Comparison of ENCODE assay signal across 17 cellular contexts in genomic region chr4:164997941-164998340, GRCh38. TPM values are rescaled to one million over a fixed set of nuclear protein-coding genes. Genes with fewer than 3 reads are reported as not detected.
DNase-seq lines count a peak whose midpoint lies in the region; ATAC-seq, FAIRE-seq and TF ChIP-seq lines count a peak whose summit lies in the region.
"Had no signal": no experiment of that assay in that cellular context is flagged by ENCODE, and none has a peak within 500 bp of the region (broad histone marks: within the 10 kb centered on the region; RNA-seq: fewer than 3 reads in every experiment).

No MANE protein-coding gene starts in this region.

- intact Hi-C loops in dorsolateral prefrontal cortex (cut with DNase I) (loop anchor here in 1 of 2 donors (1.0 to 5.0 kb wide), 2 partner anchors 40 to 61 kb away; no protein-coding TSS in a partner anchor), HepG2 (cut with micrococcal nuclease; ENCODE audit: unreplicated experiment) (loop anchor here (1.0 kb wide), 2 partner anchors 219 to 230 kb away; no protein-coding TSS in a partner anchor)

- no peaks in the 10 kb centered on the region for H3K36me3 ChIP-seq in HepG2 (replicated peaks in 1 of 2; ENCODE audit: control insufficient read depth in 1 of 2, insufficient read depth in 2 of 2, low read length in 2 of 2)
- H3K36me3 ChIP-seq: SJSA1 had no signal

- no peak overlapping the region for H2AFZ ChIP-seq in HepG2 (ENCODE audit: low read length)
- H2AFZ ChIP-seq: GM23338, PC-9 had no signal

- POLR2A ChIA-PET in HepG2 (lab: Yijun Ruan, JAX), result no interaction called here

- ATAC-seq in HepG2 (no peak), HG02759 (IDR thresholded peaks at IDR 0.05; ENCODE audit: unreplicated experiment) (no peak)
- ATAC-seq: GM23338 had no signal

- H3K4me3 ChIP-seq in dorsolateral prefrontal cortex (peak overlapping the region in 34 of 59 donors; percentile 0 to 52 (median 25)), HepG2 (replicated peaks in 1 of 3; ENCODE audit: insufficient read depth in 1 of 3, low read depth in 2 of 3, low read length in 3 of 3) (no peak overlapping the region)
- H3K4me3 ChIP-seq: GM23338, PC-9, SJSA1 had no signal

- WGBS in HepG2 (ENCODE audit: low lambda C conversion rate), result 24% methylated on average over 6 of the region's 6 CpGs

- in situ Hi-C loops in HepG2 (cut with HindIII; ENCODE audit: extremely low pct_ligation_motif_present, low pct_unique_long_range_greater_than_20kb), result no loop called here

- H3K4me2 ChIP-seq in HepG2 (ENCODE audit: low read depth, low read length), result no peak overlapping the region
- H3K4me2 ChIP-seq: GM23338, PC-9 had no signal

- TF ChIP-seq EP300 in HepG2 (IDR thresholded peaks at IDR 0.05; ENCODE audit: low read depth in 2 of 2, low read length in 2 of 2) (no peak), HepG2 (CRISPR knock-in tag; IDR thresholded peaks at IDR 0.05; ENCODE audit: borderline replicate concordance) (no peak)

- FAIRE-seq in HepG2 (lab: Jason Lieb, UNC), result no peak
- FAIRE-seq: A204.1 had no signal

- TF ChIP-seq CTCF in dorsolateral prefrontal cortex (IDR thresholded peaks at IDR 0.05 in 54 of 56, conservative IDR thresholded peaks at IDR 0.05 in 2 of 56; ENCODE audit: low read depth in 1 of 56, partially characterized antibody in 56 of 56) (no peak), HepG2 (CRISPR knock-in tag; IDR thresholded peaks at IDR 0.05) (no peak)

- CTCF ChIA-PET in HepG2 (lab: Yijun Ruan, JAX; ENCODE audit: low intra/inter-chr PET ratio, low total read pairs), result no interaction called here

- H3K4me1 ChIP-seq in HepG2 (ENCODE audit: insufficient read depth, low read length), result no peaks in the 10 kb centered on the region
- H3K4me1 ChIP-seq: SJSA1 had no signal

- H3K27ac ChIP-seq in dorsolateral prefrontal cortex (peak overlapping the region in 57 of 59 donors; percentile 2 to 95 (median 82)), HepG2 (ENCODE audit: extremely low read length, insufficient read depth, low read length) (no peak overlapping the region)
- H3K27ac ChIP-seq: PC-9, SJSA1 had no signal

- TF ChIP-seq RAD21 in HepG2 (CRISPR knock-in tag; IDR thresholded peaks at IDR 0.05), result no peak

- no peaks in the 10 kb centered on the region for H3K9me3 ChIP-seq in HepG2 (ENCODE audit: low read length)
- H3K9me3 ChIP-seq: SJSA1 had no signal

- DNase-seq in Ammon's horn (ENCODE audit: low spot score) (peak; percentile 58), NCI-H1092 (lab: John Stamatoyannopoulos, UW) (peak; percentile 15), dorsolateral prefrontal cortex (peak in 1 of 10 donors; percentile 36), pons (ENCODE audit: low spot score) (peak; percentile 94), HepG2 (ENCODE audit: low spot score) (no peak), cerebellar nuclear complex (lab: John Stamatoyannopoulos, UW) (no peak)
- no peak for DNase-seq in activated CD8-positive, alpha-beta memory T cell treated with anti-CD3 and anti-CD28 coated beads, Interleukin-2, amount 50 U/mL, for 4 hours
- DNase-seq: IMR-90, NCI-H187 treated with DMSO at 0.1 percent for 48 hours, NCI-H2171, NCI-H446 treated with DMSO at 0.1 percent for 48 hours, PC-9 had no signal

- H3K79me2 ChIP-seq in HepG2 (ENCODE audit: insufficient read depth, low read length), result no peaks in the 10 kb centered on the region

- no peak for TF ChIP-seq POLR2A in HepG2 (IDR thresholded peaks at IDR 0.05; ENCODE audit: insufficient read depth in 1 of 2, low read depth in 2 of 2, low read length in 2 of 2)

- no peaks in the 10 kb centered on the region for H4K20me1 ChIP-seq in HepG2 (ENCODE audit: insufficient read depth, low read length)

- no TSS peak for BruUV-seq in HepG2 (replicated peaks; lab: Mats Ljungman, UMichigan)

- H3K9ac ChIP-seq in HepG2 (ENCODE audit: insufficient read depth, low read depth, low read length), result no peak overlapping the region

- H3K27me3 ChIP-seq in dorsolateral prefrontal cortex, result peaks cover 0 to 3% (median 0%) of the 10 kb centered on the region in 45 donors
- H3K27me3 ChIP-seq in HepG2 (ENCODE audit: control insufficient read depth in 1 of 2, insufficient read depth in 2 of 2, low read length in 2 of 2), result peaks cover 1 to 4% of the 10 kb centered on the region in 2 experiments; a peak in 3 of 5 replicates
- H3K27me3 ChIP-seq: SJSA1 had no signal

TF ChIP-seq in HepG2, 621 proteins besides CTCF, POLR2A, EP300 and RAD21 (continues in another document):
- no peak for TF ChIP-seq ZNF83 (CRISPR knock-in tag; IDR thresholded peaks at IDR 0.05; ENCODE audit: borderline replicate concordance)

RNA-seq across cellular contexts. Expression of gene TRIM61, which starts 20.5 kb away (rescaled TPM):
- total RNA-seq in dorsolateral prefrontal cortex (1 to 10 TPM in 27 of 120 experiments, under 1 TPM in 70, not detected in 23; 0.28 to 2.1 (median 0.72) TPM), HepG2 (2016; rRNA removed; fragmentation: Illumina TruSeq; extraction: Trizol) (not detected in 2 replicates)
- total RNA-seq in HepG2 (2016; cell fraction: cytosol; rRNA removed; fragmentation: Illumina TruSeq; extraction: Trizol; ENCODE audit: low read depth), result not detected in 2 replicates
- total RNA-seq in HepG2 (2016; cell fraction: insoluble cytoplasmic fraction; rRNA removed; fragmentation: Illumina TruSeq; extraction: Trizol), result not detected in 2 replicates
- total RNA-seq in HepG2 (2016; cell fraction: membrane; rRNA removed; fragmentation: Illumina TruSeq; extraction: Trizol), result not detected in 2 replicates
- total RNA-seq in HepG2 (2016; cell fraction: nucleus; rRNA removed; fragmentation: Illumina TruSeq; extraction: Trizol), result 0.38 TPM in 1 of 2 replicates, not detected in the other
- not detected in 2 replicates for polyA plus RNA-seq in HepG2 (2011; rRNA removed)
- polyA plus RNA-seq in HepG2 (2011; cell fraction: cytosol; rRNA removed), result not detected in 2 replicates
- polyA plus RNA-seq in HepG2 (2011; cell fraction: nucleus; rRNA removed), result not detected in 2 replicates
- polyA plus RNA-seq in HepG2 (2012), result not detected in 2 replicates
- not detected in 2 replicates for polyA plus RNA-seq in HepG2 (2016; cell fraction: cytosol; fragmentation: Illumina TruSeq; extraction: Trizol; ENCODE audit: low read depth)
- polyA plus RNA-seq in HepG2 (2016; cell fraction: insoluble cytoplasmic fraction; fragmentation: Illumina TruSeq; extraction: Trizol; ENCODE audit: low read depth), result not detected in 2 replicates
- not detected in 2 replicates for polyA plus RNA-seq in HepG2 (2016; cell fraction: membrane; fragmentation: Illumina TruSeq; extraction: Trizol; ENCODE audit: low read depth)
- polyA plus RNA-seq in HepG2 (2016; cell fraction: nucleus; fragmentation: Illumina TruSeq; extraction: Trizol; ENCODE audit: insufficient read depth, low read depth), result not detected in 2 replicates
- polyA minus RNA-seq in HepG2 (2011; rRNA and poly(A)+ RNA removed; ENCODE audit: low replicate concordance), result not detected in 2 replicates
- polyA minus RNA-seq in HepG2 (2011; cell fraction: cytosol; rRNA and poly(A)+ RNA removed), result not detected in 2 replicates
- polyA minus RNA-seq in HepG2 (2011; cell fraction: nucleus; rRNA and poly(A)+ RNA removed), result not detected in 2 replicates
- total RNA-seq: HT-29, SJSA1 had no signal
- polyA plus RNA-seq: GM23338 had no signal

RNA-seq across cellular contexts. Expression of gene TRIM60, which starts 33.9 kb away (rescaled TPM):
- total RNA-seq in dorsolateral prefrontal cortex, result not detected
- not detected in 2 replicates for total RNA-seq in HepG2 (2016; rRNA removed; fragmentation: Illumina TruSeq; extraction: Trizol)
- total RNA-seq in HepG2 (2016; cell fraction: cytosol; rRNA removed; fragmentation: Illumina TruSeq; extraction: Trizol; ENCODE audit: low read depth), result not detected in 2 replicates
- not detected in 2 replicates for total RNA-seq in HepG2 (2016; cell fraction: insoluble cytoplasmic fraction; rRNA removed; fragmentation: Illumina TruSeq; extraction: Trizol)
- not detected in 2 replicates for total RNA-seq in HepG2 (2016; cell fraction: membrane; rRNA removed; fragmentation: Illumina TruSeq; extraction: Trizol)
- not detected in 2 replicates for total RNA-seq in HepG2 (2016; cell fraction: nucleus; rRNA removed; fragmentation: Illumina TruSeq; extraction: Trizol)
- polyA plus RNA-seq in HepG2 (2011; rRNA removed), result not detected in 2 replicates
- not detected in 2 replicates for polyA plus RNA-seq in HepG2 (2011; cell fraction: cytosol; rRNA removed)
- not detected in 2 replicates for polyA plus RNA-seq in HepG2 (2011; cell fraction: nucleus; rRNA removed)
- polyA plus RNA-seq in HepG2 (2012), result not detected in 2 replicates
- polyA plus RNA-seq in HepG2 (2016; cell fraction: cytosol; fragmentation: Illumina TruSeq; extraction: Trizol; ENCODE audit: low read depth), result not detected in 2 replicates
- polyA plus RNA-seq in HepG2 (2016; cell fraction: insoluble cytoplasmic fraction; fragmentation: Illumina TruSeq; extraction: Trizol; ENCODE audit: low read depth), result not detected in 2 replicates
- polyA plus RNA-seq in HepG2 (2016; cell fraction: membrane; fragmentation: Illumina TruSeq; extraction: Trizol; ENCODE audit: low read depth), result not detected in 2 replicates
- not detected in 2 replicates for polyA plus RNA-seq in HepG2 (2016; cell fraction: nucleus; fragmentation: Illumina TruSeq; extraction: Trizol; ENCODE audit: insufficient read depth, low read depth)
- polyA minus RNA-seq in HepG2 (2011; rRNA and poly(A)+ RNA removed; ENCODE audit: low replicate concordance), result not detected in 2 replicates
- not detected in 2 replicates for polyA minus RNA-seq in HepG2 (2011; cell fraction: cytosol; rRNA and poly(A)+ RNA removed)
- polyA minus RNA-seq in HepG2 (2011; cell fraction: nucleus; rRNA and poly(A)+ RNA removed), result not detected in 2 replicates
- total RNA-seq: GM23338, HT-29, IMR-90, PC-9, SJSA1 had no signal
- polyA plus RNA-seq: GM23338, IMR-90 had no signal

RNA-seq across cellular contexts. Expression of gene TRIM75, which starts 55.7 kb away (rescaled TPM):
- total RNA-seq in dorsolateral prefrontal cortex, result not detected
- total RNA-seq in HepG2 (2016; rRNA removed; fragmentation: Illumina TruSeq; extraction: Trizol), result not detected in 2 replicates
- total RNA-seq in HepG2 (2016; cell fraction: cytosol; rRNA removed; fragmentation: Illumina TruSeq; extraction: Trizol; ENCODE audit: low read depth), result not detected in 2 replicates
- not detected in 2 replicates for total RNA-seq in HepG2 (2016; cell fraction: insoluble cytoplasmic fraction; rRNA removed; fragmentation: Illumina TruSeq; extraction: Trizol)
- not detected in 2 replicates for total RNA-seq in HepG2 (2016; cell fraction: membrane; rRNA removed; fragmentation: Illumina TruSeq; extraction: Trizol)
- not detected in 2 replicates for total RNA-seq in HepG2 (2016; cell fraction: nucleus; rRNA removed; fragmentation: Illumina TruSeq; extraction: Trizol)
- polyA plus RNA-seq in HepG2 (2011; rRNA removed), result not detected in 2 replicates
- polyA plus RNA-seq in HepG2 (2011; cell fraction: cytosol; rRNA removed), result not detected in 2 replicates
- polyA plus RNA-seq in HepG2 (2011; cell fraction: nucleus; rRNA removed), result not detected in 2 replicates
- polyA plus RNA-seq in HepG2 (2012), result not detected in 2 replicates
- polyA plus RNA-seq in HepG2 (2016; cell fraction: cytosol; fragmentation: Illumina TruSeq; extraction: Trizol; ENCODE audit: low read depth), result not detected in 2 replicates
- not detected in 2 replicates for polyA plus RNA-seq in HepG2 (2016; cell fraction: insoluble cytoplasmic fraction; fragmentation: Illumina TruSeq; extraction: Trizol; ENCODE audit: low read depth)
- not detected in 2 replicates for polyA plus RNA-seq in HepG2 (2016; cell fraction: membrane; fragmentation: Illumina TruSeq; extraction: Trizol; ENCODE audit: low read depth)
- not detected in 2 replicates for polyA plus RNA-seq in HepG2 (2016; cell fraction: nucleus; fragmentation: Illumina TruSeq; extraction: Trizol; ENCODE audit: insufficient read depth, low read depth)
- polyA minus RNA-seq in HepG2 (2011; rRNA and poly(A)+ RNA removed; ENCODE audit: low replicate concordance), result not detected in 2 replicates
- polyA minus RNA-seq in HepG2 (2011; cell fraction: cytosol; rRNA and poly(A)+ RNA removed), result not detected in 2 replicates
- not detected in 2 replicates for polyA minus RNA-seq in HepG2 (2011; cell fraction: nucleus; rRNA and poly(A)+ RNA removed)
- total RNA-seq: GM23338, HT-29, IMR-90, PC-9, SJSA1 had no signal
- polyA plus RNA-seq: GM23338, IMR-90 had no signal

Comparison
In these comparisons a context has a peak if more than half of its experiments do, and no peak if none do; other contexts are left out.
1. DNase-seq: peak in Ammon's horn (single experiment), NCI-H1092 (single experiment) and pons (single experiment); none in HepG2 (single experiment), activated CD8-positive, alpha-beta memory T cell treated with anti-CD3 and anti-CD28 coated beads, Interleukin-2, amount 50 U/mL, for 4 hours (single experiment) and cerebellar nuclear complex (0 of 2).
2. H3K4me3 ChIP-seq: peak in dorsolateral prefrontal cortex (34 of 59); none in HepG2 (0 of 3).